1 cellular context compared by ENCODE assay signal in genomic region chr9:1837453-1838084, GRCh38.
TF ChIP-seq lines count a peak whose summit lies in the region.

No MANE protein-coding gene starts in this region.

TF ChIP-seq in SK-N-SH treated with all-trans-retinoic acid at 6 μM for 48 hours, 23 proteins besides CTCF, POLR2A, EP300 and RAD21 (continued from another document):
- TF ChIP-seq GLIS3 (CRISPR knock-in tag; IDR thresholded peaks at IDR 0.05) (no peak), ZNF565 (CRISPR knock-in tag; conservative IDR thresholded peaks at IDR 0.05; ENCODE audit: low read depth) (no peak), ISL1 (CRISPR knock-in tag; IDR thresholded peaks at IDR 0.05) (no peak), ZNF8 (CRISPR knock-in tag; IDR thresholded peaks at IDR 0.05) (no peak), CREB5 (CRISPR knock-in tag; IDR thresholded peaks at IDR 0.05; ENCODE audit: low read depth) (no peak), TCF4 (CRISPR knock-in tag; IDR thresholded peaks at IDR 0.05; ENCODE audit: borderline replicate concordance) (no peak)
